Comparison of ENCODE assay signal across 2 cellular contexts in genomic region chr11:66155387-66156073, GRCh38.
TF ChIP-seq lines count a peak whose summit lies in the region.

No MANE protein-coding gene starts in this region.

TF ChIP-seq in HepG2, 621 proteins besides CTCF, POLR2A, EP300 and RAD21:
- TF ChIP-seq HES4 (CRISPR knock-in tag; IDR thresholded peaks at IDR 0.05; ENCODE audit: borderline replicate concordance) (no peak), TARDBP (CRISPR knock-in tag; IDR thresholded peaks at IDR 0.05) (no peak), ATF5 (CRISPR knock-in tag; IDR thresholded peaks at IDR 0.05; ENCODE audit: low read depth) (no peak), KLF12 (CRISPR knock-in tag; IDR thresholded peaks at IDR 0.05; ENCODE audit: borderline replicate concordance) (no peak), CREB3 (CRISPR knock-in tag; IDR thresholded peaks at IDR 0.05) (no peak), KLF11 (CRISPR knock-in tag; IDR thresholded peaks at IDR 0.05) (no peak), ZNF7 (CRISPR knock-in tag; IDR thresholded peaks at IDR 0.05) (peak; percentile 95), ZSCAN20 (CRISPR knock-in tag; IDR thresholded peaks at IDR 0.05; ENCODE audit: borderline replicate concordance) (no peak)

TF ChIP-seq in GM12878, 131 proteins besides CTCF, POLR2A, EP300 and RAD21:
- TF ChIP-seq BCL3 (IDR thresholded peaks at IDR 0.05; ENCODE audit: borderline replicate concordance, insufficient read depth, low read depth, low read length, poor library complexity, severe bottlenecking), result no peak
- no peak for TF ChIP-seq SIN3A (IDR thresholded peaks at IDR 0.05; ENCODE audit: low read depth, low read length)
- TF ChIP-seq IRF3 (IDR thresholded peaks at IDR 0.05), result no peak
- no peak for TF ChIP-seq BACH1 (IDR thresholded peaks at IDR 0.05; ENCODE audit: borderline replicate concordance)
